In the genomic region with DNA sequence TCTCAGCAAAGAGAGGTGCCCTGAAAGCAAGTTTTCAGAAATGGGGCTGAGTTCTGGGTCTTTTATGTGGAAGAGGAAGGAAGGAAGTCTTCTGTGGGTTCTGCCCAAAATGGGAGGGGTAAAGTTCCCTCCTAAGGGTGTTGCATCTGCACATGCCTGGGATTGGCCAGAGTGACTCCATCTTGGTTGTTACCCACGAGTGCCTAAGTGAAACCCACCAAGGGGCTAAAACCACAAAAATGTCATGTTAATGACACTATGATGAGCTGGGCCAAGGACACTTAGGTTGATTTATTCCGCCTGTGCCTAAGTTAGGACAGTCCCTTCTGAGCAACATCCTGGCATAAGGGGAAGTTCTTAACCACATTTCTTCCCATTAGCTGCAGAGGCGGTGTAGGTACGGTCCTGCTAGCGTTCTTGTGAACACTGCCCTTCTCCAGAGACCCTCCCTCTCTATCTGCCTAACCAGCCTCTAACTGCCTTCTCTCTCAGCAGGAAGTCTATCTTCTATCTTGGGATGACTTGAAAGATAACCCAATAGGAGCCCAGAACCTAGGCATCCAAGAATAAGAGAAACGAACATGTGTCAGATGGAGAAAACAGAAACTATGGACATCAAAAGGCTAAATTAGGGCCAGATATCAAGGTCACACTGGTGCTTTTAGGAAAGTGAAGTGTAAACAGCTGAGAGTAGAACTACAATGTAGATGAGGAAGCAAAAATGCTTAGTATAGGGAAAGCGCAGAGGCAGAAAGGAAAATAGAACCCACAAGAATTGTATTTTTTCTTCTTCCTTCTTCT, we compare ENCODE assay signal across 1 cellular context.
TF ChIP-seq lines count a peak whose summit lies in the region.

No MANE protein-coding gene starts in this region.

TF ChIP-seq in K562, 482 proteins besides CTCF, POLR2A, EP300 and RAD21 (continued from another document and continues in another):
- TF ChIP-seq, protein P1, sequence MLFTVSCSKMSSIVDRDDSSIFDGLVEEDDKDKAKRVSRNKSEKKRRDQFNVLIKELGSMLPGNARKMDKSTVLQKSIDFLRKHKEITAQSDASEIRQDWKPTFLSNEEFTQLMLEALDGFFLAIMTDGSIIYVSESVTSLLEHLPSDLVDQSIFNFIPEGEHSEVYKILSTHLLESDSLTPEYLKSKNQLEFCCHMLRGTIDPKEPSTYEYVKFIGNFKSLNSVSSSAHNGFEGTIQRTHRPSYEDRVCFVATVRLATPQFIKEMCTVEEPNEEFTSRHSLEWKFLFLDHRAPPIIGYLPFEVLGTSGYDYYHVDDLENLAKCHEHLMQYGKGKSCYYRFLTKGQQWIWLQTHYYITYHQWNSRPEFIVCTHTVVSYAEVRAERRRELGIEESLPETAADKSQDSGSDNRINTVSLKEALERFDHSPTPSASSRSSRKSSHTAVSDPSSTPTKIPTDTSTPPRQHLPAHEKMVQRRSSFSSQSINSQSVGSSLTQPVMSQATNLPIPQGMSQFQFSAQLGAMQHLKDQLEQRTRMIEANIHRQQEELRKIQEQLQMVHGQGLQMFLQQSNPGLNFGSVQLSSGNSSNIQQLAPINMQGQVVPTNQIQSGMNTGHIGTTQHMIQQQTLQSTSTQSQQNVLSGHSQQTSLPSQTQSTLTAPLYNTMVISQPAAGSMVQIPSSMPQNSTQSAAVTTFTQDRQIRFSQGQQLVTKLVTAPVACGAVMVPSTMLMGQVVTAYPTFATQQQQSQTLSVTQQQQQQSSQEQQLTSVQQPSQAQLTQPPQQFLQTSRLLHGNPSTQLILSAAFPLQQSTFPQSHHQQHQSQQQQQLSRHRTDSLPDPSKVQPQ (CRISPR knock-in tag; IDR thresholded peaks at IDR 0.05; ENCODE audit: borderline replicate concordance): peak; percentile 90; the same call in 1 of the 2 replicates
- TF ChIP-seq ZNF583 (CRISPR knock-in tag; IDR thresholded peaks at IDR 0.05): peak; percentile 99
- TF ChIP-seq DIDO1 (tag; IDR thresholded peaks at IDR 0.05; ENCODE audit: low read depth): peak; percentile 65; the same call in 1 of the 2 replicates
- no peak for TF ChIP-seq ZNF184 (CRISPR knock-in tag; IDR thresholded peaks at IDR 0.05)
- TF ChIP-seq ZNF175 (CRISPR knock-in tag; IDR thresholded peaks at IDR 0.05; ENCODE audit: low read depth): peak; percentile 87; the same call in 1 of the 2 replicates
- no peak for TF ChIP-seq ZNF277 (CRISPR knock-in tag; IDR thresholded peaks at IDR 0.05; ENCODE audit: borderline replicate concordance)
- TF ChIP-seq SPI1 (IDR thresholded peaks at IDR 0.05; ENCODE audit: borderline replicate concordance, low read depth, low read length): no peak
- no peak for TF ChIP-seq POLR2AphosphoS2 (IDR thresholded peaks at IDR 0.05; ENCODE audit: low read length)
- peak; percentile 89; the same call in 1 of the 2 replicates for TF ChIP-seq ZNF445 (CRISPR knock-in tag; IDR thresholded peaks at IDR 0.05; ENCODE audit: low read depth)
- no peak for TF ChIP-seq ATF6 (CRISPR knock-in tag; IDR thresholded peaks at IDR 0.05)
- TF ChIP-seq ZNF76 (CRISPR knock-in tag; IDR thresholded peaks at IDR 0.05; ENCODE audit: borderline replicate concordance): 0 out of 2 replicates have a peak, but pooled peaks have one; percentile 89
- peak; percentile 75 for TF ChIP-seq ZNF707 (CRISPR knock-in tag; conservative IDR thresholded peaks at IDR 0.05)
- TF ChIP-seq TCF7 (IDR thresholded peaks at IDR 0.05; ENCODE audit: borderline replicate concordance): no peak
- TF ChIP-seq TOE1 (IDR thresholded peaks at IDR 0.05; ENCODE audit: borderline replicate concordance): no peak
- TF ChIP-seq TOE1 (CRISPR knock-in tag; IDR thresholded peaks at IDR 0.05; ENCODE audit: borderline replicate concordance, low read depth): no peak
- TF ChIP-seq ARNT (IDR thresholded peaks at IDR 0.05): no peak
- TF ChIP-seq PHB (CRISPR knock-in tag; IDR thresholded peaks at IDR 0.05): no peak
- TF ChIP-seq TAF1 (IDR thresholded peaks at IDR 0.05; ENCODE audit: control insufficient read depth, extremely low read depth, insufficient read depth, low read length, severe bottlenecking): no peak
- TF ChIP-seq THAP7 (CRISPR knock-in tag; IDR thresholded peaks at IDR 0.05): no peak
- TF ChIP-seq TAF7 (tag; IDR thresholded peaks at IDR 0.05): peak; percentile 75
- no peak for TF ChIP-seq CBX8 (IDR thresholded peaks at IDR 0.05; ENCODE audit: borderline replicate concordance, extremely low read depth, low read depth, low read length, poor library complexity, severe bottlenecking)
- peak; percentile 48; the same call in 1 of the 2 replicates for TF ChIP-seq DPF2 (IDR thresholded peaks at IDR 0.05)
- TF ChIP-seq PTBP1 (IDR thresholded peaks at IDR 0.05; ENCODE audit: low read depth, low read length): no peak
- TF ChIP-seq NFRKB (IDR thresholded peaks at IDR 0.05; ENCODE audit: low read depth): no peak
- TF ChIP-seq ZBTB7A (IDR thresholded peaks at IDR 0.05; ENCODE audit: borderline replicate concordance, control insufficient read depth, low read depth, low read length): 0 out of 2 replicates have a peak, but pooled peaks have one; percentile 20
- TF ChIP-seq, protein P2, sequence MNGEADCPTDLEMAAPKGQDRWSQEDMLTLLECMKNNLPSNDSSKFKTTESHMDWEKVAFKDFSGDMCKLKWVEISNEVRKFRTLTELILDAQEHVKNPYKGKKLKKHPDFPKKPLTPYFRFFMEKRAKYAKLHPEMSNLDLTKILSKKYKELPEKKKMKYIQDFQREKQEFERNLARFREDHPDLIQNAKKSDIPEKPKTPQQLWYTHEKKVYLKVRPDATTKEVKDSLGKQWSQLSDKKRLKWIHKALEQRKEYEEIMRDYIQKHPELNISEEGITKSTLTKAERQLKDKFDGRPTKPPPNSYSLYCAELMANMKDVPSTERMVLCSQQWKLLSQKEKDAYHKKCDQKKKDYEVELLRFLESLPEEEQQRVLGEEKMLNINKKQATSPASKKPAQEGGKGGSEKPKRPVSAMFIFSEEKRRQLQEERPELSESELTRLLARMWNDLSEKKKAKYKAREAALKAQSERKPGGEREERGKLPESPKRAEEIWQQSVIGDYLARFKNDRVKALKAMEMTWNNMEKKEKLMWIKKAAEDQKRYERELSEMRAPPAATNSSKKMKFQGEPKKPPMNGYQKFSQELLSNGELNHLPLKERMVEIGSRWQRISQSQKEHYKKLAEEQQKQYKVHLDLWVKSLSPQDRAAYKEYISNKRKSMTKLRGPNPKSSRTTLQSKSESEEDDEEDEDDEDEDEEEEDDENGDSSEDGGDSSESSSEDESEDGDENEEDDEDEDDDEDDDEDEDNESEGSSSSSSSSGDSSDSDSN (IDR thresholded peaks at IDR 0.05; ENCODE audit: borderline replicate concordance in 1 of 2, low read depth in 2 of 2, low read length in 2 of 2): no peak
- peak; percentile 86 for TF ChIP-seq ZKSCAN8 (CRISPR knock-in tag; IDR thresholded peaks at IDR 0.05)
- no peak for TF ChIP-seq EGR1 (conservative IDR thresholded peaks at IDR 0.05)
- TF ChIP-seq, protein P3, sequence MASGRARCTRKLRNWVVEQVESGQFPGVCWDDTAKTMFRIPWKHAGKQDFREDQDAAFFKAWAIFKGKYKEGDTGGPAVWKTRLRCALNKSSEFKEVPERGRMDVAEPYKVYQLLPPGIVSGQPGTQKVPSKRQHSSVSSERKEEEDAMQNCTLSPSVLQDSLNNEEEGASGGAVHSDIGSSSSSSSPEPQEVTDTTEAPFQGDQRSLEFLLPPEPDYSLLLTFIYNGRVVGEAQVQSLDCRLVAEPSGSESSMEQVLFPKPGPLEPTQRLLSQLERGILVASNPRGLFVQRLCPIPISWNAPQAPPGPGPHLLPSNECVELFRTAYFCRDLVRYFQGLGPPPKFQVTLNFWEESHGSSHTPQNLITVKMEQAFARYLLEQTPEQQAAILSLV (tag; IDR thresholded peaks at IDR 0.05): peak; percentile 97
- peak; percentile 95 for TF ChIP-seq ZBTB17 (CRISPR knock-in tag; IDR thresholded peaks at IDR 0.05)
- peak; percentile 54; the same call in 1 of the 2 replicates for TF ChIP-seq HOXB6 (CRISPR knock-in tag; IDR thresholded peaks at IDR 0.05; ENCODE audit: borderline replicate concordance)
- TF ChIP-seq ERF (CRISPR knock-in tag; IDR thresholded peaks at IDR 0.05): peak; percentile 99
- no peak for TF ChIP-seq RBM25 (IDR thresholded peaks at IDR 0.05; ENCODE audit: low read depth, low read length, severe bottlenecking)
- TF ChIP-seq NR2C1 (IDR thresholded peaks at IDR 0.05): no peak
- peak; percentile 94 for TF ChIP-seq NR2C1 (tag; IDR thresholded peaks at IDR 0.05)
- 0 out of 2 replicates have a peak, but pooled peaks have one; percentile 44 for TF ChIP-seq KLF1 (tag; IDR thresholded peaks at IDR 0.05)
- TF ChIP-seq, protein P4, sequence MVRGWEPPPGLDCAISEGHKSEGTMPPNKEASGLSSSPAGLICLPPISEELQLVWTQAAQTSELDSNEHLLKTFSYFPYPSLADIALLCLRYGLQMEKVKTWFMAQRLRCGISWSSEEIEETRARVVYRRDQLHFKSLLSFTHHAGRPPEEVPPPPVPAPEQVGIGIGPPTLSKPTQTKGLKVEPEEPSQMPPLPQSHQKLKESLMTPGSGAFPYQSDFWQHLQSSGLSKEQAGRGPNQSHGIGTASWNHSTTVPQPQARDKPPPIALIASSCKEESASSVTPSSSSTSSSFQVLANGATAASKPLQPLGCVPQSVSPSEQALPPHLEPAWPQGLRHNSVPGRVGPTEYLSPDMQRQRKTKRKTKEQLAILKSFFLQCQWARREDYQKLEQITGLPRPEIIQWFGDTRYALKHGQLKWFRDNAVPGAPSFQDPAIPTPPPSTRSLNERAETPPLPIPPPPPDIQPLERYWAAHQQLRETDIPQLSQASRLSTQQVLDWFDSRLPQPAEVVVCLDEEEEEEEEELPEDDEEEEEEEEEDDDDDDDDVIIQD (CRISPR knock-in tag; IDR thresholded peaks at IDR 0.05): peak; percentile 79; the same call in 1 of the 2 replicates
- no peak for TF ChIP-seq E2F8 (IDR thresholded peaks at IDR 0.05; ENCODE audit: low read depth, partially characterized antibody)
- TF ChIP-seq SIN3A (IDR thresholded peaks at IDR 0.05; ENCODE audit: borderline replicate concordance in 2 of 2, control insufficient read depth in 1 of 2, low read depth in 2 of 2, low read length in 2 of 2): no peak
- no peak for TF ChIP-seq ZNF830 (CRISPR knock-in tag; IDR thresholded peaks at IDR 0.05)
- TF ChIP-seq CAMTA2 (CRISPR knock-in tag; conservative IDR thresholded peaks at IDR 0.05): 0 out of 2 replicates have a peak, but pooled peaks have one; percentile 67
- TF ChIP-seq CXXC5 (CRISPR knock-in tag; IDR thresholded peaks at IDR 0.05): peak; percentile 97
- no peak for TF ChIP-seq MED1 (CRISPR knock-in tag; IDR thresholded peaks at IDR 0.05; ENCODE audit: borderline replicate concordance)
- TF ChIP-seq RNF219 (CRISPR knock-in tag; IDR thresholded peaks at IDR 0.05): 0 out of 2 replicates have a peak, but pooled peaks have one; percentile 53
